ENCODE assay signal across 9 cellular contexts in genomic region chr12:31612819-31613218, GRCh38.
"Had no signal": no experiment of that assay in that cellular context is flagged by ENCODE, and none has a peak within 500 bp of the region (broad histone marks: within the 10 kb centered on the region; RNA-seq: fewer than 3 reads in every experiment).

No MANE protein-coding gene starts in this region.

- H2AFZ ChIP-seq: GM23248 had no signal

- H3K4me2 ChIP-seq: KMS-11 had no signal

- DNase-seq: GM23248, GOT3, H7, HCEC 1CT, HFFc6, IMR-90, KBM-7 had no signal

- H3K4me3 ChIP-seq: GM23248 had no signal

- H3K9ac ChIP-seq: GM23248, KMS-11 had no signal

- H3K27ac ChIP-seq: GM23248, HL-60, KMS-11 had no signal
